In the genomic region with DNA sequence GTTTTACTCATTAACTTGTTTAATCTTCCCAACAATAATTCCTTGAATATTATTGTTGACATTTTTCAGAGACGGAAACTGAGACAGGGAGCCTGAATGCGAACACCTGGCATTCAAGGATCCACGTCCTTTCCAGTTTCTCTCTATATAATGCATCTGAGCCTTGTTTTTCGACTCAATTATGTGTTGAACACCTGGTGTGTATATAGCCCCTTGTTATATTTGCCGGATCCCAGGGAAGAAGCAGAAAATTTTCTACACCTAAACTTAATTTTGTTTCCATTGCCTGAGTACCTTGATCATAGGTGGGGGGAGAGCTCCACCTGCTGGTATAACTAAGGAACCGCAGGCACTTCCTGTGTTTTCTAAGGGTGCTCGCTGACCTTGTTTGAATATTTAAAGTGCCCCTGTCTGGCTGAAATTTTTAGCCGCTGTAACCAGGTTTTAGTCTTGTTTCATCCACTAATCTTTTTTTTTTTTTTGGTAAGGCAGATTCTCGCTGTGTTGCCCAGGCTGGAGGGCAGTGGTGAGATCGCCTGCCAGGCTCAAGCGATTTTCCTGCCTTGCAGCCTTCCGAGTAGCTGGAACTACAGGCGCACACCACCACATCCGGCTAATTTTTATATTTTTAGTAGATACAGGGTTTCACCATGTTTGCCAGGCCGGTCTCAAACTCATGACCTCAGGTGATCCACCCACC, we compare ENCODE assay signal across 8 cellular contexts. TPM values are rescaled to one million over a fixed set of nuclear protein-coding genes. Genes with fewer than 3 reads are reported as not detected.
A peak's percentile ranks its signal among the peaks of the same experiment; 100 is the strongest.
DNase-seq lines count a peak whose midpoint lies in the region; ATAC-seq and TF ChIP-seq lines count a peak whose summit lies in the region.

No MANE protein-coding gene starts in this region.

- H3K36me3 ChIP-seq in kidney epithelial cell (ENCODE audit: control insufficient read depth, insufficient read depth, low read length), result no peaks in the 10 kb centered on the region

- no peaks in the 10 kb centered on the region for H3K27me3 ChIP-seq in kidney epithelial cell (ENCODE audit: control insufficient read depth, insufficient read depth, low read length)

- H3K4me3 ChIP-seq in kidney epithelial cell (ENCODE audit: low read depth, low read length), result no peak overlapping the region

- peak; percentile 39 for DNase-seq in DMS114 treated with DMSO at 0.1 percent for 48 hours (lab: John Stamatoyannopoulos, UW; ENCODE audit: unreplicated experiment)
- peak; percentile 24 for DNase-seq in NCI-H226
- DNase-seq in activated CD4-positive, CD25-positive, alpha-beta regulatory T cell treated with anti-CD3 and anti-CD28 coated beads, Interleukin-2, amount 50 U/mL, for 16 hours (ENCODE audit: low read depth, low spot score), result peak; percentile 63
- DNase-seq in central memory CD4-positive, alpha-beta T cell, result peak; percentile 70
- DNase-seq in kidney epithelial cell (ENCODE audit: low read depth), result no peak
- DNase-seq in stimulated activated CD4-positive, alpha-beta T cell treated with anti-CD3 and anti-CD28 coated beads, Interleukin-1b, Interleukin-23, amount 100 ng/mL, for 1 hour (ENCODE audit: low read depth in 2 of 2), result peak; percentile 37 to 39

- peak; percentile 90 for TF ChIP-seq CTCF in kidney epithelial cell (IDR thresholded peaks at IDR 0.05; ENCODE audit: insufficient read depth, low read length, poor library complexity, severe bottlenecking)

- peak; percentile 40 for ATAC-seq in HG02981 (IDR thresholded peaks at IDR 0.05; ENCODE audit: unreplicated experiment)
- ATAC-seq in HG03565 (IDR thresholded peaks at IDR 0.05; ENCODE audit: unreplicated experiment), result no peak

RNA-seq across cellular contexts. Expression of a gene that starts 6.6 kb away (rescaled TPM):
- total RNA-seq in kidney epithelial cell, result 26.0 and 27.6 TPM in 2 replicates

RNA-seq across cellular contexts. Expression of a gene that starts 42.3 kb away (rescaled TPM):
- 0.04 and 0.27 TPM in 2 replicates for total RNA-seq in kidney epithelial cell
